In the genomic region with DNA sequence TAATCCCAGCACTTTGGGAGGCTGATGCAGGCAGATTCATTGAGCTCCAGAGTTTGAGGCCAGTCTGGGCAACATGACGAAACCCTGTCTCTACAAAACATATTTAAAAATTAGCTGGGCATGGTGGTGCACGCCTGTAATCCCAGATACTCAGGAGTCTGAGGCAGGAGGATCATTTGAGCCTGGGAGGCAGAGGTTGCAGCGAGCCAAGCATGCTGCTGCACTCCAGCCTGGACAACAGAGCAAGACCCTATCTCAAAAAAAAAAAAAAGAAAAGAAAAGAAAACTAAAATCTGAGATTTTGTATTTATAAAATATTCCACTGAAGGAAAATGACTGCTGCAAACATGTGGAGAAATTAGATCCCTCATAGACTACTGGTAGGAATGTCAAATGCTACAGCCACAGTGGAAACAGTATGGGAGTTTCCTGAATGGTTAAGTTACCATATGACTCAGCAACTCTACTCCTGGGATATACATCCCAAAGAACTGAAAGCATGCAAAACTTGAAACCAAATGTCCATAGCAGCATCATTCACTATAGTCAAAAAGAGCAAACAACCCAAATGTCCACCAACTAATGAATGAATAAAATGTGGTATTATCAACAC, we compare ENCODE assay signal across 12 cellular contexts.
A peak's percentile ranks its signal among the peaks of the same experiment; 100 is the strongest.
DNase-seq lines count a peak whose midpoint lies in the region; ATAC-seq and TF ChIP-seq lines count a peak whose summit lies in the region.
"Had no signal": no experiment of that assay in that cellular context is flagged by ENCODE, and none has a peak within 500 bp of the region (broad histone marks: within the 10 kb centered on the region; RNA-seq: fewer than 3 reads in every experiment).

No MANE protein-coding gene starts in this region.

- no peaks in the 10 kb centered on the region for H3K79me2 ChIP-seq in mesendoderm (ENCODE audit: control insufficient read depth, insufficient read depth, low read length)

- WGBS in mesendoderm (ENCODE audit: extremely low coverage, insufficient coverage, low lambda C conversion rate) = no CpG with 5 or more reads among the region's 3 CpGs

- peaks cover 15% of the 10 kb centered on the region for H3K36me3 ChIP-seq in mesendoderm (ENCODE audit: control insufficient read depth, insufficient read depth, low read length)

- no peak overlapping the region for H3K4me2 ChIP-seq in mesendoderm (ENCODE audit: low read length)

- H3K4ac ChIP-seq in mesendoderm (ENCODE audit: low read depth, low read length) = no peak overlapping the region

- no peak overlapping the region for H3K4me3 ChIP-seq in choroid plexus epithelial cell (ENCODE audit: low read depth, low read length)
- H3K4me3 ChIP-seq in mesendoderm (ENCODE audit: low read length) = no peak overlapping the region
- H3K4me3 ChIP-seq: body of pancreas had no signal

- H4K8ac ChIP-seq in mesendoderm (ENCODE audit: low read depth, low read length) = no peak overlapping the region

- in situ Hi-C loops in Caki2 (cut with HindIII; ENCODE audit: low pct_unique_long_range_greater_than_20kb, low sequenced_read_pairs) = no loop called here

- H3K23ac ChIP-seq in mesendoderm (ENCODE audit: low read length) = no peak overlapping the region

- DNase-seq in Caki2 (ENCODE audit: low read depth) = peak; percentile 50
- DNase-seq in M059J (ENCODE audit: low read depth) = peak; percentile 66
- DNase-seq in choroid plexus epithelial cell (ENCODE audit: low read depth) = peak; percentile 89
- DNase-seq in mesendoderm = peak; percentile 54
- DNase-seq in midbrain (lab: John Stamatoyannopoulos, UW) = no peak
- DNase-seq in NCI-H2227 treated with DMSO at 0.1 percent for 48 hours (lab: John Stamatoyannopoulos, UW) = no peak
- DNase-seq: activated CD8-positive, alpha-beta T cell treated with anti-CD3 and anti-CD28 coated beads for 36 hours; body of pancreas; NCI-H2171; SHP77 treated with DMSO at 0.1 percent for 48 hours had no signal

- no peak overlapping the region for H2BK15ac ChIP-seq in mesendoderm (replicated peaks; ENCODE audit: low read depth)

- no peak overlapping the region for H2AK5ac ChIP-seq in mesendoderm (ENCODE audit: low read length)

- no peak overlapping the region for H3K18ac ChIP-seq in mesendoderm (ENCODE audit: low read length)

- no peak overlapping the region for H4K5ac ChIP-seq in mesendoderm (ENCODE audit: low read length)

- ATAC-seq in HG03095 (IDR thresholded peaks at IDR 0.05; ENCODE audit: unreplicated experiment) = no peak
- ATAC-seq in HG03469 (IDR thresholded peaks at IDR 0.05; ENCODE audit: unreplicated experiment) = no peak
- ATAC-seq: activated CD8-positive, alpha-beta T cell treated with anti-CD3 and anti-CD28 coated beads for 36 hours; body of pancreas had no signal

- no peak overlapping the region for H2BK120ac ChIP-seq in mesendoderm (ENCODE audit: low read depth, low read length)

- H3K4me1 ChIP-seq in mesendoderm (ENCODE audit: control insufficient read depth, low read depth, low read length) = no peaks in the 10 kb centered on the region
- H3K4me1 ChIP-seq: body of pancreas had no signal

- H3K27ac ChIP-seq in mesendoderm (ENCODE audit: low read depth, low read length) = no peak overlapping the region
- H3K27ac ChIP-seq: body of pancreas had no signal

- H3K56ac ChIP-seq in mesendoderm (ENCODE audit: low read length) = no peak overlapping the region

- no peak overlapping the region for H3K9ac ChIP-seq in mesendoderm (ENCODE audit: low read length)

- peak; percentile 59 for TF ChIP-seq CTCF in choroid plexus epithelial cell (conservative IDR thresholded peaks at IDR 0.05; ENCODE audit: low read depth, low read length)

- H3K79me1 ChIP-seq in mesendoderm (ENCODE audit: low read length) = peaks cover 3% of the 10 kb centered on the region

- H3K27me3 ChIP-seq in mesendoderm (ENCODE audit: insufficient read depth, low read length, poor library complexity) = no peaks in the 10 kb centered on the region
- H3K27me3 ChIP-seq: body of pancreas had no signal

- no peak overlapping the region for H2BK5ac ChIP-seq in mesendoderm (ENCODE audit: low read length)

Comparison
In these comparisons a context has a peak if more than half of its experiments do, and no peak if none do; other contexts are left out.
1. DNase-seq: peak in Caki2 (single experiment), M059J (single experiment), choroid plexus epithelial cell (single experiment) and mesendoderm (single experiment); none in midbrain (single experiment) and NCI-H2227 treated with DMSO at 0.1 percent for 48 hours (single experiment).